Comparison of ENCODE assay signal across 12 cellular contexts in the genomic region with DNA sequence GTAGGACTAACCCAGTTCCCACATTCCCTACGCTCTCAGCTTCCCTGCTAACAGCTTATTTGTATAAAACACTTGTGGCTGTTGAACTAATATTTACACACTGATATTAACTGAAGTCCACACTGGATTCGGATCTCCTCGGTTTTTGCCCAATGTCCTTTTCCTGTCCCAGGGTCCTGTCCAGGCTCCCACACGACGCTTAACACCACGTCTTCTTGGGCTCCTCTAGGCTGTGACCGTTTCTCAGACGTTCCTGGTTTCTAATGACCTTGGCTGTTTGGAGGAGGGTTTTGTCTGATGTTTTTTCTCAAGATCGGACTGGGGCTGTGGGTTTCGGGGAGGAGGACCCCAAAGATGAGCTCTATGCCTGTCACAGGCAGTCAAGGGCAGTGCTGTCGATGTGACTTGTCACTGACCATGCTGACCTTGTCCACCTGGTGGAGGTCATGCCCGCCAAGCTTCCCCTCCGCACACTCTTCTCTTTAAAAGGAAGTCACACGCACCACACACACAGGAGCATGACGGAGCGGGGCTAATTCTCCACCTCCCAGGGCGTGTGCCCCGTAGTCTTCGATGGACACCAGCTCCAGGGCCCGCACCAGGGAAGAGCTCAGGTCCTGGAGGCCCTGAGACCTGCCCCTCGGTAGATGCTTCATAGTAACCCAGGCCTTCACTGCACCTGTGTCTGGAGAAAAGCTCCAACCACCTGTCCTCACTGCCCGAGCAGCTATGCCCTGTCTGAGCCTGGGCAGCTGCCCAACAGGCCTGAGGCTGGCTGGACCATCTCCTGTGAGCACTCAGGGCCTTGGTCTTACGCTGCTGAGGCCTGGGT.
"Had no signal": no experiment of that assay in that cellular context is flagged by ENCODE, and none has a peak within 500 bp of the region (broad histone marks: within the 10 kb centered on the region; RNA-seq: fewer than 3 reads in every experiment).

No MANE protein-coding gene starts in this region.

- H3K4me3 ChIP-seq: suprapubic skin, upper lobe of left lung had no signal

- H3K36me3 Mint-ChIP-seq: activated naive CD4-positive, alpha-beta T cell treated with anti-CD3 and anti-CD28 coated beads, Interleukin-2, amount 50 U/mL, for 72 hours; brain had no signal

- H3K4me1 Mint-ChIP-seq: activated CD4-positive, alpha-beta T cell treated with anti-CD3 and anti-CD28 coated beads for 36 hours had no signal

- DNase-seq: activated CD4-positive, alpha-beta T cell treated with anti-CD3 and anti-CD28 coated beads for 36 hours; activated effector memory CD4-positive, alpha-beta T cell treated with anti-CD3 and anti-CD28 coated beads, Interleukin-2, amount 50 U/mL, for 16 hours; amniotic stem cell; dermis blood vessel endothelial cell; mesenchymal stem cell; stimulated activated CD4-positive, alpha-beta T cell treated with anti-CD3 and anti-CD28 coated beads, Interleukin-2, amount 100 ng/mL, for 48 hours; stimulated activated naive CD4-positive, alpha-beta T cell treated with Interleukin-2 at 50 U/mL for 16 hours; upper lobe of left lung had no signal

- H3K27ac Mint-ChIP-seq: activated CD4-positive, alpha-beta T cell treated with anti-CD3 and anti-CD28 coated beads for 36 hours; activated naive CD4-positive, alpha-beta T cell treated with anti-CD3 and anti-CD28 coated beads, Interleukin-2, amount 50 U/mL, for 72 hours; nephron had no signal

- H3K9me3 Mint-ChIP-seq: activated naive CD4-positive, alpha-beta T cell treated with anti-CD3 and anti-CD28 coated beads, Interleukin-2, amount 50 U/mL, for 72 hours; nephron had no signal

- H3K4me3 Mint-ChIP-seq: activated CD4-positive, alpha-beta T cell treated with anti-CD3 and anti-CD28 coated beads for 36 hours; brain; nephron had no signal

- H3K9me3 ChIP-seq: suprapubic skin, upper lobe of left lung had no signal

- H3K36me3 ChIP-seq: suprapubic skin, upper lobe of left lung had no signal

- H3K27ac ChIP-seq: suprapubic skin, upper lobe of left lung had no signal

- ATAC-seq: activated CD4-positive, alpha-beta T cell treated with anti-CD3 and anti-CD28 coated beads for 36 hours; activated naive CD4-positive, alpha-beta T cell treated with anti-CD3 and anti-CD28 coated beads, Interleukin-2, amount 50 U/mL, for 72 hours had no signal

- H3K27me3 ChIP-seq: upper lobe of left lung had no signal
